1 cellular context compared by ENCODE assay signal in genomic region chr18:79644666-79645057, GRCh38.
A peak's percentile ranks its signal among the peaks of the same experiment; 100 is the strongest.
TF ChIP-seq lines count a peak whose summit lies in the region.

No MANE protein-coding gene starts in this region.

TF ChIP-seq in HepG2, 621 proteins besides CTCF, POLR2A, EP300 and RAD21:
- TF ChIP-seq RFX1 (IDR thresholded peaks at IDR 0.05) (no peak), MNT (IDR thresholded peaks at IDR 0.05) (peak; percentile 88), HNRNPK (IDR thresholded peaks at IDR 0.05; ENCODE audit: low read depth, low read length, poor library complexity, severe bottlenecking) (no peak)
